ENCODE assay signal across 8 cellular contexts in genomic region chr10:27157150-27157549, GRCh38. TPM values are rescaled to one million over a fixed set of nuclear protein-coding genes. Genes with fewer than 3 reads are reported as not detected.
A peak's percentile ranks its signal among the peaks of the same experiment; 100 is the strongest.
DNase-seq lines count a peak whose midpoint lies in the region; ATAC-seq lines count a peak whose summit lies in the region.

No MANE protein-coding gene starts in this region.

- H3K9me3 ChIP-seq in HUES64 (ENCODE audit: insufficient read depth, low read depth, low read length), result no peaks in the 10 kb centered on the region

- peak overlapping the region; percentile 92 for H3K4me3 ChIP-seq in HUES64 (ENCODE audit: low read length)

- in situ Hi-C loops in Caki2 (cut with HindIII; ENCODE audit: low pct_unique_long_range_greater_than_20kb, low sequenced_read_pairs), result no loop called here

- H3K4me1 ChIP-seq in HUES64 (ENCODE audit: insufficient read depth, low read length), result peaks cover 12% of the 10 kb centered on the region

- no peak overlapping the region; the same call in 1 of the 2 replicates for H3K27ac ChIP-seq in HUES64 (ENCODE audit: low read depth, low read length)

- peak overlapping the region; percentile 100 for H3K27ac Mint-ChIP-seq in activated naive CD8-positive, alpha-beta T cell treated with anti-CD3 and anti-CD28 coated beads, Interleukin-2, amount 10 ng/mL, durations not matched to agents 7 days and 5 days

- no peak for ATAC-seq in activated naive CD8-positive, alpha-beta T cell treated with anti-CD3 and anti-CD28 coated beads, Interleukin-2, amount 10 ng/mL, durations not matched to agents 7 days and 5 days (ENCODE audit: low read depth)
- no peak for ATAC-seq in HG03469 (IDR thresholded peaks at IDR 0.05; ENCODE audit: unreplicated experiment)
- no peak for ATAC-seq in HG03521 (IDR thresholded peaks at IDR 0.05; ENCODE audit: unreplicated experiment)
- ATAC-seq in HG02981 (IDR thresholded peaks at IDR 0.05; ENCODE audit: unreplicated experiment), result no peak

- DNase-seq in Caki2 (ENCODE audit: low read depth), result peak; percentile 13
- DNase-seq in activated naive CD8-positive, alpha-beta T cell treated with anti-CD3 and anti-CD28 coated beads, Interleukin-2, amount 10 ng/mL, durations not matched to agents 7 days and 5 days, result no peak
- peak; percentile 27 to 55 for DNase-seq in lung microvascular endothelial cell (ENCODE audit: low read depth in 2 of 2)
- no peak for DNase-seq in amniotic stem cell (lab: John Stamatoyannopoulos, UW)

- no peaks in the 10 kb centered on the region for H3K9me3 Mint-ChIP-seq in activated naive CD8-positive, alpha-beta T cell treated with anti-CD3 and anti-CD28 coated beads, Interleukin-2, amount 10 ng/mL, durations not matched to agents 7 days and 5 days

- peak overlapping the region; percentile 98 for H3K4me3 Mint-ChIP-seq in activated naive CD8-positive, alpha-beta T cell treated with anti-CD3 and anti-CD28 coated beads, Interleukin-2, amount 10 ng/mL, durations not matched to agents 7 days and 5 days

- no peaks in the 10 kb centered on the region for H3K27me3 ChIP-seq in HUES64 (ENCODE audit: insufficient read depth, low read length)

- H3K4me1 Mint-ChIP-seq in activated naive CD8-positive, alpha-beta T cell treated with anti-CD3 and anti-CD28 coated beads, Interleukin-2, amount 10 ng/mL, durations not matched to agents 7 days and 5 days, result peaks cover 22% of the 10 kb centered on the region

- H3K36me3 Mint-ChIP-seq in activated naive CD8-positive, alpha-beta T cell treated with anti-CD3 and anti-CD28 coated beads, Interleukin-2, amount 10 ng/mL, durations not matched to agents 7 days and 5 days, result peaks cover 35% of the 10 kb centered on the region

- H3K36me3 ChIP-seq in HUES64 (ENCODE audit: insufficient read depth, low read length), result peaks cover 49% of the 10 kb centered on the region

- no peaks in the 10 kb centered on the region for H3K27me3 Mint-ChIP-seq in activated naive CD8-positive, alpha-beta T cell treated with anti-CD3 and anti-CD28 coated beads, Interleukin-2, amount 10 ng/mL, durations not matched to agents 7 days and 5 days

- 92% methylated on average over 2 of the region's 2 CpGs for WGBS in HUES64

- POLR2A ChIA-PET in activated naive CD8-positive, alpha-beta T cell treated with anti-CD3 and anti-CD28 coated beads, Interleukin-2, amount 10 ng/mL, durations not matched to agents 7 days and 5 days (lab: Charles Lee), result interaction anchor here (0.7 to 1.1 kb wide), 2 partner anchors 86 to 250 kb away, joined by 3 to 7 read pairs; no protein-coding TSS in a partner anchor

- no peak overlapping the region for H3K9ac ChIP-seq in HUES64 (ENCODE audit: low read depth, low read length)

RNA-seq across cellular contexts. Expression of gene MASTL, which starts 2.0 kb away (rescaled TPM):
- 16.2 and 34.5 TPM in 2 replicates for total RNA-seq in Caki2 (2014; rRNA removed; shearing (Covaris generic); ENCODE audit: low replicate concordance)
- polyA plus RNA-seq in HUES64 (2013, experiment 1 of 2), result 42.6 TPM
- 41.3 TPM for polyA plus RNA-seq in HUES64 (2013, experiment 2 of 2)
- total RNA-seq in activated naive CD8-positive, alpha-beta T cell treated with anti-CD3 and anti-CD28 coated beads, Interleukin-2, amount 10 ng/mL, durations not matched to agents 7 days and 5 days, result 10 to 100 TPM; 28.3 to 29.6 TPM
- 6.5 TPM in 2 replicates for total RNA-seq in lung microvascular endothelial cell

RNA-seq across cellular contexts. Expression of gene YME1L1, which starts 3.0 kb away (rescaled TPM):
- 75.2 and 85.0 TPM in 2 replicates for total RNA-seq in Caki2 (2014; rRNA removed; shearing (Covaris generic); ENCODE audit: low replicate concordance)
- polyA plus RNA-seq in HUES64 (2013, experiment 1 of 2), result 83.3 TPM
- polyA plus RNA-seq in HUES64 (2013, experiment 2 of 2), result 77.7 TPM
- total RNA-seq in activated naive CD8-positive, alpha-beta T cell treated with anti-CD3 and anti-CD28 coated beads, Interleukin-2, amount 10 ng/mL, durations not matched to agents 7 days and 5 days, result 100 to 1,000 TPM in 1 of 2 experiments, 10 to 100 TPM in 1; 96.3 to 111 TPM
- 80.9 and 95.2 TPM in 2 replicates for total RNA-seq in lung microvascular endothelial cell

RNA-seq across cellular contexts. Expression of gene ANKRD26, which starts 56.9 kb away (rescaled TPM):
- total RNA-seq in Caki2 (2014; rRNA removed; shearing (Covaris generic); ENCODE audit: low replicate concordance), result 1.6 and 5.2 TPM in 2 replicates
- polyA plus RNA-seq in HUES64 (2013, experiment 1 of 2), result 5.6 TPM
- polyA plus RNA-seq in HUES64 (2013, experiment 2 of 2), result 6.6 TPM
- total RNA-seq in activated naive CD8-positive, alpha-beta T cell treated with anti-CD3 and anti-CD28 coated beads, Interleukin-2, amount 10 ng/mL, durations not matched to agents 7 days and 5 days, result 10 to 100 TPM; 11.9 to 13.0 TPM
- 4.6 and 5.0 TPM in 2 replicates for total RNA-seq in lung microvascular endothelial cell

Comparison
In these comparisons a context has a peak if more than half of its experiments do, and no peak if none do; other contexts are left out.
1. DNase-seq: peak in Caki2 (single experiment) and lung microvascular endothelial cell (2 of 2); none in activated naive CD8-positive, alpha-beta T cell treated with anti-CD3 and anti-CD28 coated beads, Interleukin-2, amount 10 ng/mL, durations not matched to agents 7 days and 5 days (single experiment) and amniotic stem cell (single experiment).